23 cellular contexts compared by ENCODE assay signal in the genomic region with DNA sequence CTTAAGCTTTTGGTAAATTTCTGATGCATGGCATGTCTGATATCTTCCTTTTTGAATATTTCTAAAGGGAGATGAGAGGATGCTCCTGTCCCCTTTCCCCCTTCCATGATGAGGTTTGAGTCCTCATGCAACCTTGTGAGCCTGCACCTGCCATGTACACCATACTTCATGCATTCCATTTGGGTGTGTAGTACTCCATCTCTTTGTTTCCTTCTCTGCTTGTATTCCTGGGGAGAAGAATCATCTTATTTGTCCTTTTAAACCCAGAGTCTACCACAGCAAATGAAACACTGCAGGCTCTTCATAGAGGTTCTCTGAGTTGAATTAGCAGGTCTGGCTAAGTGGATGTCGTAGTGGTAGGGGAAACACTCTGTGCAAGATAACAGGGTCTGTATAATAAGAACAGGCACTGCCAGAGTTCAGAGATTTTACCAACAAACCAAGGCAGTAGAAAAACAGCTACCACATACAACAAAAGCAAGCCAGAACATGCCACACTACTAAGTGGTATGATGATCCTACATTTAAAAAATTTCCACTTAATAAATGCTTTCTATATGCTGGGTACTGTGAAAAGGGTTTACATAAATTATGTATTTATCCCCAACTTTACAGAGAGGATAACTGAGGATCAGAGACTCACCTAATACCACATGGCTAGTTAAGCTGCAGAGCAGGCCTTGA.
"Had no signal": no experiment of that assay in that cellular context is flagged by ENCODE, and none has a peak within 500 bp of the region (broad histone marks: within the 10 kb centered on the region; RNA-seq: fewer than 3 reads in every experiment).

No MANE protein-coding gene starts in this region.

- H3K4me1 ChIP-seq: SJSA1 had no signal

- FAIRE-seq: HepG2 had no signal

- H3K9me3 ChIP-seq: MG63, SJSA1 had no signal

- H3K4me3 ChIP-seq: MG63, SJSA1, SK-N-MC had no signal

- DNase-seq: IMR-90, Karpas-422, KG1, MG63, NCI-H1092, NCI-H1105 treated with DMSO at 0.1 percent for 48 hours, NCI-H1417 treated with DMSO at 0.1 percent for 48 hours, NCI-H146, NCI-H1694 treated with DMSO at 0.1 percent for 48 hours, NCI-H1930, NCI-H2081, NCI-H2107, NCI-H226, NCI-H446, NCI-H510A, NCI-H524 treated with DMSO at 0.1 percent for 48 hours, NCI-H69, NCI-H774, Right ventricle myocardium superior, SIG-M5 had no signal

- H3K27ac ChIP-seq: SJSA1, SK-N-MC had no signal

- H3K27me3 ChIP-seq: MG63, SJSA1 had no signal

- H3K36me3 ChIP-seq: MG63, SJSA1 had no signal
